ENCODE assay signal across 5 cellular contexts in the genomic region with DNA sequence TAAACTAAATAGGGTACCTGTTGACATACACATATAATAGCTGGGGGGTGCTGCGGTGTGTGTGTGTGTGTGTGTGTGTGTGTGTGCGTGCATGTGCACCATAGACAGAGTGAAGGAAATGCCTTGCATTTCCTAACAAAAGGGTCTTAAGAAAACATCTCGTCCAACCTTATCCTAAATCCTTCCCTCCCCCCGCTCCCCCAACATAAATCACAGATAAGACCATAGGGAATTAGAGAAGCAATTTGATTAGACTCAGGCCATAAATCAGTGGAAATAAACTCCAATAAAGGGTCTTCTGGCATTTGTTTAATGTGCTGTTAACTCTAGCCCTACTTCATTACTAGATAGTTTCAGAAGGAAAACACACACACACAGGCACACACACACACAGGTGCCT.
"Had no signal": no experiment of that assay in that cellular context is flagged by ENCODE, and none has a peak within 500 bp of the region (broad histone marks: within the 10 kb centered on the region; RNA-seq: fewer than 3 reads in every experiment).

No MANE protein-coding gene starts in this region.

- DNase-seq: H9, HCEC 1CT, IMR-90 had no signal

- H3K9me3 Mint-ChIP-seq: GM23338 had no signal

- ATAC-seq: GM23338, K562 had no signal

- H3K4me1 Mint-ChIP-seq: GM23338, H9 had no signal

- H3K4me3 ChIP-seq: GM23338, K562 had no signal

- H3K4me3 Mint-ChIP-seq: GM23338, H9 had no signal

- H3K27ac Mint-ChIP-seq: GM23338, H9 had no signal
